In the genomic region with DNA sequence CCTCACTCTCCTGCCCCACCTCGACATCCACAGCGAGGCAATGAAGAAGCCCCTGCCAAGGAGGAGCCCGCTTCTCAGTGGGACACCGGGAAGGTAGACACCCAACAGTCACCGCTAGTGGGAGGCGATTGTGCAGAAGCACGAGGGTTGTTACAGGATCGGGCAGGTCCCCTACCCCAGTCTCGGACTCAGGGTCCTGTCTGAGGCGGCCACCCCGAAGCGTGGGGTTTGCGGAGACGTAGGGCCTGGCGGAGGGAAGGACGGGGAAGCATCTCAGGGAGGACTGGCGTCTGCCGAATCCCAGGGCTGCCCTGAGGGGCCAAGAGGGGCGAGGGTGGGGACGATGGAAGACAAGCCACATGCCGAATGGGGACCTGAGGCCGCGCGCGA, we compare ENCODE assay signal across 8 cellular contexts.
A peak's percentile ranks its signal among the peaks of the same experiment; 100 is the strongest.
DNase-seq lines count a peak whose midpoint lies in the region; ATAC-seq and TF ChIP-seq lines count a peak whose summit lies in the region.
"Not testable (repeated sequence)": the region's sequence is repeated elsewhere in the genome, so short reads cannot be mapped to it uniquely, and the experiment has no call there.

No MANE protein-coding gene starts in this region.

- TF ChIP-seq POLR2A in esophagus squamous epithelium (IDR thresholded peaks at IDR 0.05) = not testable (repeated sequence)

- DNase-seq in CD4-positive, alpha-beta memory T cell; activated naive CD4-positive, alpha-beta T cell treated with anti-CD3 and anti-CD28 coated beads, Interleukin-2, amount 50 U/mL, for 72 hours (ENCODE audit: low spot score in 2 of 2); esophagus squamous epithelium (lab: John Stamatoyannopoulos, UW); smooth muscle cell (lab: John Stamatoyannopoulos, UW; ENCODE audit: unreplicated experiment): not testable (repeated sequence)

- not testable (repeated sequence) for H4K20me1 ChIP-seq in OCI-LY3 (ENCODE audit: insufficient read depth, low read length)
- peaks cover 22% of the 10 kb centered on the region for H4K20me1 ChIP-seq in smooth muscle cell (ENCODE audit: low read depth)

- peak overlapping the region; percentile 56 for H3K4me2 ChIP-seq in OCI-LY3 (ENCODE audit: low read length)
- H3K4me2 ChIP-seq in smooth muscle cell = peak overlapping the region; percentile 90

- H3F3A ChIP-seq in smooth muscle cell (ENCODE audit: low read depth) = not testable (repeated sequence)

- H3K4me1 ChIP-seq in CD4-positive, alpha-beta memory T cell (ENCODE audit: insufficient read depth, low read length) = peaks cover 26% of the 10 kb centered on the region
- not testable (repeated sequence) for H3K4me1 ChIP-seq in OCI-LY3 (ENCODE audit: low read length); mesodermal cell (ENCODE audit: control insufficient read depth, insufficient read depth, low read length, poor library complexity, severe bottlenecking); smooth muscle cell (ENCODE audit: low read depth)
- peaks cover 0 to 32% (median 0%) of the 10 kb centered on the region in 3 donors for H3K4me1 ChIP-seq in esophagus squamous epithelium

- H3K4me3 ChIP-seq in CD4-positive, alpha-beta memory T cell (ENCODE audit: low read length in 2 of 2) = peak overlapping the region; percentile 73 to 84
- peak overlapping the region; percentile 88 for H3K4me3 ChIP-seq in OCI-LY3 (ENCODE audit: low read length)
- H3K4me3 ChIP-seq in esophagus squamous epithelium = peak overlapping the region; percentile 51 to 87 (median 66)
- H3K4me3 ChIP-seq in mesodermal cell (ENCODE audit: extremely low read depth, insufficient read depth, low read length, poor library complexity, severe bottlenecking) = peak overlapping the region; percentile 51
- H3K4me3 ChIP-seq in smooth muscle cell = peak overlapping the region; percentile 88

- peak overlapping the region; percentile 92 to 99 (median 97) for H3K27ac Mint-ChIP-seq in CD4-positive, alpha-beta memory T cell
- H3K27ac Mint-ChIP-seq in activated naive CD4-positive, alpha-beta T cell treated with anti-CD3 and anti-CD28 coated beads, Interleukin-2, amount 50 U/mL, for 72 hours = peak overlapping the region; percentile 93 to 96

- H3K9me3 ChIP-seq in CD4-positive, alpha-beta memory T cell (ENCODE audit: control insufficient read depth in 1 of 2, low read length in 2 of 2); OCI-LY3 (ENCODE audit: insufficient read depth, low read length); esophagus squamous epithelium; mesodermal cell (ENCODE audit: control insufficient read depth, low read length); smooth muscle cell (replicated peaks; ENCODE audit: low read depth): not testable (repeated sequence)

- H3K79me2 ChIP-seq in OCI-LY3 (ENCODE audit: low read length) (peaks cover 11% of the 10 kb centered on the region), smooth muscle cell (ENCODE audit: low read depth) (peaks cover 27% of the 10 kb centered on the region)

- not testable (repeated sequence) for TF ChIP-seq CTCF in OCI-LY3 (IDR thresholded peaks at IDR 0.05; ENCODE audit: low read depth, low read length); esophagus squamous epithelium (IDR thresholded peaks at IDR 0.05); smooth muscle cell (IDR thresholded peaks at IDR 0.05; ENCODE audit: borderline replicate concordance, insufficient read depth, poor library complexity, severe bottlenecking)

- not testable (repeated sequence) for H3K27me3 Mint-ChIP-seq in CD4-positive, alpha-beta memory T cell

- not testable (repeated sequence) for H3K27me3 ChIP-seq in CD4-positive, alpha-beta memory T cell (ENCODE audit: insufficient read depth, low read length); OCI-LY3 (ENCODE audit: low read depth, low read length); esophagus squamous epithelium; smooth muscle cell (ENCODE audit: low read depth)

- POLR2A ChIA-PET in CD4-positive, alpha-beta memory T cell (lab: Charles Lee; ENCODE audit: partially characterized antibody) = not testable (repeated sequence)

- intact Hi-C loops in CD4-positive, alpha-beta memory T cell (cut with micrococcal nuclease) = loop anchor here (10.0 kb wide), 1 partner anchor 52 kb away; no protein-coding TSS in a partner anchor
- intact Hi-C loops in esophagus squamous epithelium (cut with DNase I) = not testable (repeated sequence)

- no CpG with 5 or more reads among the region's 25 CpGs for WGBS in esophagus squamous epithelium, 2 donors
- WGBS in mesodermal cell (ENCODE audit: insufficient coverage in 2 of 2), 2 experiments = 0% methylated on average over 6 of the region's 25 CpGs
- WGBS in smooth muscle cell (ENCODE audit: low lambda C conversion rate) = 3% methylated on average over 17 of the region's 25 CpGs

- CTCF ChIA-PET in CD4-positive, alpha-beta memory T cell (lab: Charles Lee; ENCODE audit: partially characterized antibody) = not testable (repeated sequence)

- not testable (repeated sequence) for H3K9me3 Mint-ChIP-seq in CD4-positive, alpha-beta memory T cell; activated naive CD4-positive, alpha-beta T cell treated with anti-CD3 and anti-CD28 coated beads, Interleukin-2, amount 50 U/mL, for 72 hours

- H3K4me3 Mint-ChIP-seq in CD4-positive, alpha-beta memory T cell = peak overlapping the region; percentile 92 to 97 (median 93)

- H3K9ac ChIP-seq in OCI-LY3 (ENCODE audit: low read length) (peak overlapping the region; percentile 71), smooth muscle cell (ENCODE audit: low read depth) (peak overlapping the region; percentile 86)

- H3K36me3 ChIP-seq in CD4-positive, alpha-beta memory T cell (ENCODE audit: insufficient read depth, low read length); OCI-LY3 (replicated peaks; ENCODE audit: low read depth, low read length); esophagus squamous epithelium; mesodermal cell (ENCODE audit: control insufficient read depth, insufficient read depth, low read length); smooth muscle cell (ENCODE audit: low read depth): not testable (repeated sequence)

- H3K4me1 Mint-ChIP-seq in CD4-positive, alpha-beta memory T cell = peaks cover 25 to 54% (median 39%) of the 10 kb centered on the region in 4 donors

- not testable (repeated sequence) for H2AFZ ChIP-seq in OCI-LY3 (ENCODE audit: low read depth, low read length)
- H2AFZ ChIP-seq in smooth muscle cell (ENCODE audit: low read depth) = peak overlapping the region; percentile 87

- H3K27ac ChIP-seq in CD4-positive, alpha-beta memory T cell (ENCODE audit: low read depth, low read length) = peak overlapping the region; percentile 82
- not testable (repeated sequence) for H3K27ac ChIP-seq in OCI-LY3 (ENCODE audit: low read length)
- H3K27ac ChIP-seq in esophagus squamous epithelium (peak overlapping the region; percentile 91 to 95 (median 93)), mesodermal cell (ENCODE audit: low read depth, low read length, severe bottlenecking) (peak overlapping the region; percentile 69), smooth muscle cell (ENCODE audit: low read depth) (peak overlapping the region; percentile 88)

- H3K36me3 Mint-ChIP-seq in CD4-positive, alpha-beta memory T cell; activated naive CD4-positive, alpha-beta T cell treated with anti-CD3 and anti-CD28 coated beads, Interleukin-2, amount 50 U/mL, for 72 hours: not testable (repeated sequence)

- ATAC-seq in GM21390 (IDR thresholded peaks at IDR 0.05; ENCODE audit: unreplicated experiment) (peak; percentile 15), HG03095 (IDR thresholded peaks at IDR 0.05; ENCODE audit: unreplicated experiment) (peak; percentile 23)
- not testable (repeated sequence) for ATAC-seq in activated naive CD4-positive, alpha-beta T cell treated with anti-CD3 and anti-CD28 coated beads, Interleukin-2, amount 50 U/mL, for 72 hours
